1 cellular context compared by ENCODE assay signal in the genomic region with DNA sequence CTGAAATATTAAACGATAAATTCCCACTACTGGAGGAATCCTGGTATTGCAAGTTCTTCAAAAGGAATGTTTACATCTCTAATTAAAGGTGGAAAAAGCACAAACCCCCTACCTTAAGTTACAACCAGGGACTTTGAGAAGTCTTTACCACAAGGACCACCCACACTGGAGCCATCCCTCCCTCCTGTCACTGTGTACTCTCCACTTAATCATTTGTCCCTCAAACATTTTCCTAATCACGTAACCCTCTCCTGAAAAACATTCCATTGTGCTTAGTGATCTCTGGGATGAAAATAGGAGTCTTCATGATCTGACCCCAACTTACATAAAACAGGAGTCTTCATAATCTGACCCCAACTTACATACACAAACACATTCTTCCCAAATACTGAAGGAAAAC.
TF ChIP-seq lines count a peak whose summit lies in the region.

No MANE protein-coding gene starts in this region.

TF ChIP-seq in HepG2, 621 proteins besides CTCF, POLR2A, EP300 and RAD21 (continued from another document):
- TF ChIP-seq, protein P1, sequence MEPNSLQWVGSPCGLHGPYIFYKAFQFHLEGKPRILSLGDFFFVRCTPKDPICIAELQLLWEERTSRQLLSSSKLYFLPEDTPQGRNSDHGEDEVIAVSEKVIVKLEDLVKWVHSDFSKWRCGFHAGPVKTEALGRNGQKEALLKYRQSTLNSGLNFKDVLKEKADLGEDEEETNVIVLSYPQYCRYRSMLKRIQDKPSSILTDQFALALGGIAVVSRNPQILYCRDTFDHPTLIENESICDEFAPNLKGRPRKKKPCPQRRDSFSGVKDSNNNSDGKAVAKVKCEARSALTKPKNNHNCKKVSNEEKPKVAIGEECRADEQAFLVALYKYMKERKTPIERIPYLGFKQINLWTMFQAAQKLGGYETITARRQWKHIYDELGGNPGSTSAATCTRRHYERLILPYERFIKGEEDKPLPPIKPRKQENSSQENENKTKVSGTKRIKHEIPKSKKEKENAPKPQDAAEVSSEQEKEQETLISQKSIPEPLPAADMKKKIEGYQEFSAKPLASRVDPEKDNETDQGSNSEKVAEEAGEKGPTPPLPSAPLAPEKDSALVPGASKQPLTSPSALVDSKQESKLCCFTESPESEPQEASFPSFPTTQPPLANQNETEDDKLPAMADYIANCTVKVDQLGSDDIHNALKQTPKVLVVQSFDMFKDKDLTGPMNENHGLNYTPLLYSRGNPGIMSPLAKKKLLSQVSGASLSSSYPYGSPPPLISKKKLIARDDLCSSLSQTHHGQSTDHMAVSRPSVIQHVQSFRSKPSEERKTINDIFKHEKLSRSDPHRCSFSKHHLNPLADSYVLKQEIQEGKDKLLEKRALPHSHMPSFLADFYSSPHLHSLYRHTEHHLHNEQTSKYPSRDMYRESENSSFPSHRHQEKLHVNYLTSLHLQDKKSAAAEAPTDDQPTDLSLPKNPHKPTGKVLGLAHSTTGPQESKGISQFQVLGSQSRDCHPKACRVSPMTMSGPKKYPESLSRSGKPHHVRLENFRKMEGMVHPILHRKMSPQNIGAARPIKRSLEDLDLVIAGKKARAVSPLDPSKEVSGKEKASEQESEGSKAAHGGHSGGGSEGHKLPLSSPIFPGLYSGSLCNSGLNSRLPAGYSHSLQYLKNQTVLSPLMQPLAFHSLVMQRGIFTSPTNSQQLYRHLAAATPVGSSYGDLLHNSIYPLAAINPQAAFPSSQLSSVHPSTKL (CRISPR knock-in tag; IDR thresholded peaks at IDR 0.05) = no peak
